ENCODE assay signal across 9 cellular contexts in the genomic region with DNA sequence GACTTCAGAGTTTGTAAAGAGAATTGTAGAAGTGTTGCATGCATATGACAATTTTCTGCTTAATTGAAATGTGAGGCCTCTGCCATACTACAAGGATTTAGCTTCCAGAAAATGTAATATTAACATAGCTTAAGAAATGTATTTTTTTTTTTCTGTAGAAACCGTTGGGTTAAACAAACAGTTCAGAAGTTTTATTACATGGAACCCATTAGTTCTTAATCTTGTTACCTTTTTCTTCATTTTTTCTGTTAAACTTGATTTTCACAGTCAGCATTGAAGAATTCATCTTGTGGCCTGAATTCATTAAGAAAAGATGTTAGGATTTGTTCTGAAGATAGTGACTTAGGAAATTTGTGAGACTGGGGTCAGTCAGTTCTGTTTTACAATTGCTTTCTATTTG. TPM values are rescaled to one million over a fixed set of nuclear protein-coding genes. Genes with fewer than 3 reads are reported as not detected.
DNase-seq lines count a peak whose midpoint lies in the region; ATAC-seq and TF ChIP-seq lines count a peak whose summit lies in the region.
"Had no signal": no experiment of that assay in that cellular context is flagged by ENCODE, and none has a peak within 500 bp of the region (broad histone marks: within the 10 kb centered on the region; RNA-seq: fewer than 3 reads in every experiment).

No MANE protein-coding gene starts in this region.

- no peaks in the 10 kb centered on the region for H3K27me3 Mint-ChIP-seq in CD4-positive, CD25-positive, alpha-beta regulatory T cell
- no peaks in the 10 kb centered on the region for H3K27me3 Mint-ChIP-seq in dendritic cell treated with granulocyte-macrophage colony-stimulating factor and Interleukin-4, amounts not matched to agents 40 ng/mL and 50 ng/mL, for 4 days

- peak overlapping the region; percentile 41 for H3K27ac ChIP-seq in CD4-positive, CD25-positive, alpha-beta regulatory T cell (ENCODE audit: insufficient read depth, low read length, poor library complexity, severe bottlenecking)

- H3K27ac Mint-ChIP-seq in CD4-positive, CD25-positive, alpha-beta regulatory T cell, result peak overlapping the region in 1 of 3 donors; percentile 3
- no peak overlapping the region for H3K27ac Mint-ChIP-seq in dendritic cell treated with granulocyte-macrophage colony-stimulating factor and Interleukin-4, amounts not matched to agents 40 ng/mL and 50 ng/mL, for 4 days

- peak overlapping the region; percentile 99 for H3K4me3 ChIP-seq in CD4-positive, CD25-positive, alpha-beta regulatory T cell (ENCODE audit: low read depth, low read length)
- peak overlapping the region; percentile 86; the same call in 1 of the 2 replicates for H3K4me3 ChIP-seq in LNCaP clone FGC (ENCODE audit: low read depth, low read length)
- peak overlapping the region; percentile 56 for H3K4me3 ChIP-seq in neuron (ENCODE audit: low read length)

- peaks cover 18% of the 10 kb centered on the region for H3K36me3 Mint-ChIP-seq in CD4-positive, CD25-positive, alpha-beta regulatory T cell
- peaks cover 45% of the 10 kb centered on the region for H3K36me3 Mint-ChIP-seq in dendritic cell treated with granulocyte-macrophage colony-stimulating factor and Interleukin-4, amounts not matched to agents 40 ng/mL and 50 ng/mL, for 4 days (ENCODE audit: low read depth)

- peaks cover 36 to 68% (median 56%) of the 10 kb centered on the region in 4 donors for H3K4me1 Mint-ChIP-seq in CD4-positive, CD25-positive, alpha-beta regulatory T cell
- peaks cover 27% of the 10 kb centered on the region for H3K4me1 Mint-ChIP-seq in dendritic cell treated with granulocyte-macrophage colony-stimulating factor and Interleukin-4, amounts not matched to agents 40 ng/mL and 50 ng/mL, for 4 days (ENCODE audit: low read depth)

- TF ChIP-seq CTCF in LNCaP clone FGC (IDR thresholded peaks at IDR 0.05; ENCODE audit: control insufficient read depth, extremely low read depth, insufficient read depth), result no peak

- in situ Hi-C loops in G401 (cut with HindIII; ENCODE audit: low sequenced_read_pairs), result no loop called here

- peaks cover 70% of the 10 kb centered on the region for H3K4me1 ChIP-seq in CD4-positive, CD25-positive, alpha-beta regulatory T cell (ENCODE audit: control insufficient read depth, insufficient read depth, low read length, poor library complexity, severe bottlenecking)
- H3K4me1 ChIP-seq in neuron (ENCODE audit: insufficient read depth, low read length), result peaks cover 15% of the 10 kb centered on the region

- peak overlapping the region; percentile 70 to 88 (median 82) for H3K4me3 Mint-ChIP-seq in CD4-positive, CD25-positive, alpha-beta regulatory T cell
- H3K4me3 Mint-ChIP-seq in dendritic cell treated with granulocyte-macrophage colony-stimulating factor and Interleukin-4, amounts not matched to agents 40 ng/mL and 50 ng/mL, for 4 days, result peak overlapping the region; percentile 51

- H3K36me3 ChIP-seq in CD4-positive, CD25-positive, alpha-beta regulatory T cell (ENCODE audit: control insufficient read depth, insufficient read depth, low read length), result no peaks in the 10 kb centered on the region
- H3K36me3 ChIP-seq in neuron (ENCODE audit: insufficient read depth, low read length), result peaks cover 3% of the 10 kb centered on the region

- no peak for DNase-seq in CD4-positive, CD25-positive, alpha-beta regulatory T cell
- DNase-seq in LNCaP clone FGC (ENCODE audit: low read depth), result no peak
- DNase-seq in G401 (ENCODE audit: low spot score), result no peak
- DNase-seq: mesendoderm had no signal

- H2AFZ ChIP-seq in neuron (ENCODE audit: low read depth, low read length), result no peak overlapping the region

- ATAC-seq in CD4-positive, CD25-positive, alpha-beta regulatory T cell (ENCODE audit: low read depth in 2 of 2), result no peak
- ATAC-seq in GM21515 (IDR thresholded peaks at IDR 0.05; ENCODE audit: unreplicated experiment) (no peak), GM21528 (IDR thresholded peaks at IDR 0.05; ENCODE audit: low FRiP score, unreplicated experiment) (no peak), GM21447 (IDR thresholded peaks at IDR 0.05; ENCODE audit: unreplicated experiment) (no peak)

- peaks cover 0 to 3% (median 0%) of the 10 kb centered on the region in 7 donors for H3K9me3 Mint-ChIP-seq in CD4-positive, CD25-positive, alpha-beta regulatory T cell
- H3K9me3 Mint-ChIP-seq in dendritic cell treated with granulocyte-macrophage colony-stimulating factor and Interleukin-4, amounts not matched to agents 40 ng/mL and 50 ng/mL, for 4 days, result no peaks in the 10 kb centered on the region

- no peaks in the 10 kb centered on the region for H3K9me3 ChIP-seq in CD4-positive, CD25-positive, alpha-beta regulatory T cell (ENCODE audit: control insufficient read depth in 2 of 2, low read length in 2 of 2)
- H3K9me3 ChIP-seq in neuron (ENCODE audit: low read length), result no peaks in the 10 kb centered on the region

- no peaks in the 10 kb centered on the region for H3K27me3 ChIP-seq in CD4-positive, CD25-positive, alpha-beta regulatory T cell (ENCODE audit: control insufficient read depth, insufficient read depth, low read length)
- H3K27me3 ChIP-seq in neuron (ENCODE audit: insufficient read depth, low read length), result no peaks in the 10 kb centered on the region

- intact Hi-C loops in dendritic cell treated with granulocyte-macrophage colony-stimulating factor and Interleukin-4, amounts not matched to agents 40 ng/mL and 50 ng/mL, for 4 days (cut with micrococcal nuclease), result no loop called here

RNA-seq across cellular contexts. Expression of gene PTEN, which starts 4.9 kb away (rescaled TPM):
- total RNA-seq in CD4-positive, CD25-positive, alpha-beta regulatory T cell, result 99.2 TPM
- 10 to 100 TPM; 25.9 to 31.2 (median 28.5) TPM for polyA plus RNA-seq in CD4-positive, CD25-positive, alpha-beta regulatory T cell
- total RNA-seq in G401 (2014; rRNA removed; shearing (Covaris generic)), result 19.6 and 24.5 TPM in 2 replicates

RNA-seq across cellular contexts. Expression of gene KLLN, which starts 4.9 kb away (rescaled TPM):
- 0.54 TPM for total RNA-seq in CD4-positive, CD25-positive, alpha-beta regulatory T cell
- polyA plus RNA-seq in CD4-positive, CD25-positive, alpha-beta regulatory T cell, result under 1 TPM; 0.05 to 0.67 (median 0.17) TPM
- total RNA-seq in G401 (2014; rRNA removed; shearing (Covaris generic)), result 0.75 TPM in 1 of 2 replicates, not detected in the other

RNA-seq across cellular contexts. Expression of gene ATAD1, which starts 50.3 kb away (rescaled TPM):
- 33.1 TPM for total RNA-seq in CD4-positive, CD25-positive, alpha-beta regulatory T cell
- 10 to 100 TPM; 31.5 to 50.1 (median 38.8) TPM for polyA plus RNA-seq in CD4-positive, CD25-positive, alpha-beta regulatory T cell
- total RNA-seq in G401 (2014; rRNA removed; shearing (Covaris generic)), result 25.2 and 37.9 TPM in 2 replicates
